In genomic region chr3:15977089-15977488, GRCh38 we compare ENCODE assay signal across 23 cellular contexts.
DNase-seq lines count a peak whose midpoint lies in the region; ATAC-seq and TF ChIP-seq lines count a peak whose summit lies in the region.
"Had no signal": no experiment of that assay in that cellular context is flagged by ENCODE, and none has a peak within 500 bp of the region (broad histone marks: within the 10 kb centered on the region; RNA-seq: fewer than 3 reads in every experiment).

No MANE protein-coding gene starts in this region.

- H3K79me1 ChIP-seq in IMR-90 (ENCODE audit: low read depth in 1 of 2, low read length in 2 of 2) = no peaks in the 10 kb centered on the region

- H3K27me3 Mint-ChIP-seq in chondrocyte (ENCODE audit: low read depth) = no peaks in the 10 kb centered on the region
- H3K27me3 Mint-ChIP-seq in neural progenitor cell (ENCODE audit: insufficient read depth, low read depth) = peaks cover 5% of the 10 kb centered on the region

- no peak overlapping the region for H2AK5ac ChIP-seq in IMR-90 (ENCODE audit: low read depth, low read length)

- H3K27me3 ChIP-seq in AG04450 (ENCODE audit: control insufficient read depth, insufficient read depth, low read length) = no peaks in the 10 kb centered on the region
- no peaks in the 10 kb centered on the region for H3K27me3 ChIP-seq in IMR-90 (ENCODE audit: control insufficient read depth, insufficient read depth, low read length)
- H3K27me3 ChIP-seq in neural progenitor cell = no peaks in the 10 kb centered on the region
- H3K27me3 ChIP-seq: BE2C, SJSA1 had no signal

- no peak overlapping the region for H3K23ac ChIP-seq in IMR-90 (ENCODE audit: low read depth, low read length)

- in situ Hi-C loops in IMR-90 (cut with MboI; ENCODE audit: low sequenced_read_pairs) = no loop called here

- H2BK20ac ChIP-seq in IMR-90 (ENCODE audit: low read depth, low read length) = no peak overlapping the region

- H3K14ac ChIP-seq in IMR-90 (replicated peaks; ENCODE audit: low read depth, low read length) = no peak overlapping the region

- H3K36me3 ChIP-seq in IMR-90 (ENCODE audit: control insufficient read depth, insufficient read depth, low read length) = no peaks in the 10 kb centered on the region
- no peaks in the 10 kb centered on the region for H3K36me3 ChIP-seq in neural progenitor cell
- H3K36me3 ChIP-seq: BE2C, SJSA1 had no signal

- CTCF ChIA-PET in AG04450 (lab: Charles Lee) = interaction anchor here (0.8 kb wide), 1 partner anchor 9 kb away, joined by 3 read pairs; no protein-coding TSS in a partner anchor
- CTCF ChIA-PET in IMR-90 (lab: Yijun Ruan, JAX) = interaction anchor here (0.8 to 1.0 kb wide), 2 partner anchors 8 to 21 kb away, joined by 3 read pairs; no protein-coding TSS in a partner anchor

- no CpG with 5 or more reads among the region's 1 CpG for WGBS in IMR-90 (ENCODE audit: extremely low coverage in 2 of 2, insufficient read length in 1 of 2), 2 experiments

- ATAC-seq in IMR-90 (ENCODE audit: low read depth) (peak; percentile 60), left colon (no peak), GM21737 (IDR thresholded peaks at IDR 0.05; ENCODE audit: unreplicated experiment) (no peak)

- H2BK15ac ChIP-seq in IMR-90 (ENCODE audit: low read depth, low read length) = no peak overlapping the region

- peak overlapping the region; percentile 67; the same call in 1 of the 2 replicates for H3K18ac ChIP-seq in IMR-90 (ENCODE audit: low read depth, low read length)

- H3K4me3 Mint-ChIP-seq in chondrocyte (ENCODE audit: unreplicated experiment) (no peak overlapping the region), neural progenitor cell (no peak overlapping the region)
- H3K4me3 Mint-ChIP-seq: CD14-positive monocyte; CD8-positive, alpha-beta memory T cell; H9 had no signal

- intact Hi-C loops in IMR-90 (cut with micrococcal nuclease) = no loop called here
- intact Hi-C loops in left colon (cut with DNase I, micrococcal nuclease) = no loop called here

- H2AFZ ChIP-seq in IMR-90 (replicated peaks; ENCODE audit: low read length, poor library complexity) = no peak overlapping the region
- no peak overlapping the region for H2AFZ ChIP-seq in neural progenitor cell (replicated peaks)
- H2AFZ ChIP-seq: GM23248 had no signal

- H3K27ac Mint-ChIP-seq in chondrocyte (ENCODE audit: unreplicated experiment) = peak overlapping the region; percentile 5
- no peak overlapping the region for H3K27ac Mint-ChIP-seq in neural progenitor cell
- H3K27ac Mint-ChIP-seq: CD8-positive, alpha-beta memory T cell; H9 had no signal

- no peak for TF ChIP-seq POLR2A in IMR-90 (IDR thresholded peaks at IDR 0.05; ENCODE audit: low read depth, low read length)

- H3K9ac ChIP-seq in IMR-90 (ENCODE audit: low read depth, low read length) (no peak overlapping the region), neural progenitor cell (no peak overlapping the region)
- H3K9ac ChIP-seq: GM23248 had no signal

- H3K56ac ChIP-seq in IMR-90 (ENCODE audit: extremely low read depth, insufficient read depth, low read length) = no peak overlapping the region

- H4K20me1 ChIP-seq in IMR-90 (ENCODE audit: insufficient read depth, low read length) (no peaks in the 10 kb centered on the region), neural progenitor cell (ENCODE audit: low read depth) (no peaks in the 10 kb centered on the region)

- H2AK9ac ChIP-seq in IMR-90 (replicated peaks; ENCODE audit: low read depth, low read length, poor library complexity) = no peak overlapping the region

- H3K9me3 ChIP-seq in AG04450 (ENCODE audit: control insufficient read depth, insufficient read depth, low read length) (peaks cover 4% of the 10 kb centered on the region; the same call in 1 of the 2 replicates), IMR-90 (ENCODE audit: control insufficient read depth, insufficient read depth, low read length) (peaks cover 4% of the 10 kb centered on the region; the same call in 1 of the 2 replicates), neural progenitor cell (ENCODE audit: low read depth) (no peaks in the 10 kb centered on the region)
- H3K9me3 ChIP-seq: BE2C, SJSA1 had no signal

- no peaks in the 10 kb centered on the region for H3K9me1 ChIP-seq in IMR-90 (ENCODE audit: insufficient read depth, low read length)

- DNase-seq in AG04450 (ENCODE audit: low read depth, low spot score) (no peak), IMR-90 (no peak), chondrocyte (ENCODE audit: low spot score) (no peak), neural progenitor cell (ENCODE audit: low spot score) (no peak), left colon (no peak), NCI-H226 (no peak), activated gamma-delta T cell treated with Interleukin-2 at 50 U/mL for 16 hours (no peak)
- DNase-seq: BE2C; CD8-positive, alpha-beta memory T cell; DMS 273 treated with DMSO at 0.1 percent for 48 hours; DMS79 treated with DMSO at 0.1 percent for 48 hours; GM23248; H9; KG1; MM.1S; NCI-H2029; NCI-H446 treated with DMSO at 0.1 percent for 48 hours; NCI-H526; Right ventricle myocardium superior; RPMI8226 had no signal

- H3K36me3 Mint-ChIP-seq in chondrocyte (ENCODE audit: low read depth) (no peaks in the 10 kb centered on the region), neural progenitor cell (no peaks in the 10 kb centered on the region)
- H3K36me3 Mint-ChIP-seq: CD14-positive monocyte; CD8-positive, alpha-beta memory T cell had no signal

- no peak overlapping the region for H3K4me3 ChIP-seq in AG04450 (ENCODE audit: low read depth, low read length)
- no peak overlapping the region for H3K4me3 ChIP-seq in IMR-90 (ENCODE audit: insufficient read depth, low read depth, low read length)
- H3K4me3 ChIP-seq in neural progenitor cell = no peak overlapping the region
- H3K4me3 ChIP-seq: GM23248, SJSA1 had no signal

- H2BK120ac ChIP-seq in IMR-90 (ENCODE audit: low read depth, low read length) = no peak overlapping the region

- TF ChIP-seq CTCF in AG04450 (IDR thresholded peaks at IDR 0.05; ENCODE audit: low read depth, low read length) = 0 out of 2 replicates have a peak, but pooled peaks have one; percentile 4
- no peak for TF ChIP-seq CTCF in IMR-90 (conservative IDR thresholded peaks at IDR 0.05; ENCODE audit: low read depth, low read length)
- peak; percentile 27 for TF ChIP-seq CTCF in chondrocyte (IDR thresholded peaks at IDR 0.05)
- TF ChIP-seq CTCF in neural progenitor cell (IDR thresholded peaks at IDR 0.05) = no peak

- H3K4me2 ChIP-seq in IMR-90 (ENCODE audit: low read depth, low read length) (no peak overlapping the region), neural progenitor cell (peak overlapping the region; percentile 22)

- H3K79me2 ChIP-seq in neural progenitor cell (ENCODE audit: low read depth) = no peaks in the 10 kb centered on the region

- no peak overlapping the region for H2BK5ac ChIP-seq in IMR-90 (ENCODE audit: low read depth, low read length, poor library complexity, severe bottlenecking)

- H3K4me1 Mint-ChIP-seq in chondrocyte (ENCODE audit: low read depth) (peaks cover 21% of the 10 kb centered on the region), neural progenitor cell (peaks cover 10% of the 10 kb centered on the region)
- H3K4me1 Mint-ChIP-seq: CD8-positive, alpha-beta memory T cell had no signal

- TF ChIP-seq RAD21 in IMR-90 (IDR thresholded peaks at IDR 0.05; ENCODE audit: low read length) = no peak

- no peak overlapping the region for H4K91ac ChIP-seq in IMR-90 (ENCODE audit: insufficient read depth, low read depth, low read length)

- H3F3A ChIP-seq in neural progenitor cell (ENCODE audit: low read depth) = no peaks in the 10 kb centered on the region

- H3K27ac ChIP-seq in AG04450 (ENCODE audit: low read depth, low read length) (no peak overlapping the region), IMR-90 (ENCODE audit: insufficient read depth, low read length) (no peak overlapping the region), neural progenitor cell (no peak overlapping the region)
- H3K27ac ChIP-seq: GM23248, SJSA1 had no signal

- H4K5ac ChIP-seq in IMR-90 (ENCODE audit: low read depth, low read length) = no peak overlapping the region

- dilution Hi-C loops in IMR-90 (cut with HindIII; ENCODE audit: low sequenced_read_pairs, unreplicated experiment) = no loop called here

- POLR2A ChIA-PET in AG04450 (lab: Yijun Ruan, JAX) = interaction anchor here (0.7 kb wide), 1 partner anchor 180 kb away, joined by 7 read pairs; no protein-coding TSS in a partner anchor
- POLR2A ChIA-PET in IMR-90 (lab: Charles Lee; ENCODE audit: unreplicated experiment) = no interaction called here

- H3K4ac ChIP-seq in IMR-90 (ENCODE audit: low read depth, low read length) = no peak overlapping the region

- BruUV-seq in IMR-90 (replicated peaks; lab: Mats Ljungman, UMichigan) = no TSS peak

- H3K9me3 Mint-ChIP-seq in chondrocyte (ENCODE audit: low read depth) (peaks cover 8% of the 10 kb centered on the region), neural progenitor cell (peaks cover 4% of the 10 kb centered on the region)
- H3K9me3 Mint-ChIP-seq: CD8-positive, alpha-beta memory T cell; H9 had no signal

- no peak overlapping the region for H4K8ac ChIP-seq in IMR-90 (ENCODE audit: low read depth in 2 of 2, low read length in 2 of 2)

- H3K4me1 ChIP-seq in IMR-90 (ENCODE audit: control insufficient read depth, insufficient read depth, low read length) (peaks cover 5% of the 10 kb centered on the region; the same call in 1 of the 2 replicates), neural progenitor cell (peaks cover 9% of the 10 kb centered on the region)
- H3K4me1 ChIP-seq: BE2C had no signal

TF ChIP-seq in IMR-90, 13 proteins besides CTCF, POLR2A, EP300 and RAD21:
- TF ChIP-seq NFE2L2 (IDR thresholded peaks at IDR 0.05; ENCODE audit: low read depth, low read length) (no peak), ELK1 (IDR thresholded peaks at IDR 0.05; ENCODE audit: borderline replicate concordance, low read depth, low read length) (no peak), MXI1 (IDR thresholded peaks at IDR 0.05; ENCODE audit: borderline replicate concordance, low read depth, low read length) (no peak), FOS (IDR thresholded peaks at IDR 0.05; ENCODE audit: low read depth, low read length) (no peak)

Comparison
In these comparisons a context has a peak if more than half of its experiments do, and no peak if none do; other contexts are left out.
1. CTCF ChIP-seq: peak in AG04450 (single experiment) and chondrocyte (single experiment); none in IMR-90 (single experiment) and neural progenitor cell (single experiment).